11 cellular contexts compared by ENCODE assay signal in the genomic region with DNA sequence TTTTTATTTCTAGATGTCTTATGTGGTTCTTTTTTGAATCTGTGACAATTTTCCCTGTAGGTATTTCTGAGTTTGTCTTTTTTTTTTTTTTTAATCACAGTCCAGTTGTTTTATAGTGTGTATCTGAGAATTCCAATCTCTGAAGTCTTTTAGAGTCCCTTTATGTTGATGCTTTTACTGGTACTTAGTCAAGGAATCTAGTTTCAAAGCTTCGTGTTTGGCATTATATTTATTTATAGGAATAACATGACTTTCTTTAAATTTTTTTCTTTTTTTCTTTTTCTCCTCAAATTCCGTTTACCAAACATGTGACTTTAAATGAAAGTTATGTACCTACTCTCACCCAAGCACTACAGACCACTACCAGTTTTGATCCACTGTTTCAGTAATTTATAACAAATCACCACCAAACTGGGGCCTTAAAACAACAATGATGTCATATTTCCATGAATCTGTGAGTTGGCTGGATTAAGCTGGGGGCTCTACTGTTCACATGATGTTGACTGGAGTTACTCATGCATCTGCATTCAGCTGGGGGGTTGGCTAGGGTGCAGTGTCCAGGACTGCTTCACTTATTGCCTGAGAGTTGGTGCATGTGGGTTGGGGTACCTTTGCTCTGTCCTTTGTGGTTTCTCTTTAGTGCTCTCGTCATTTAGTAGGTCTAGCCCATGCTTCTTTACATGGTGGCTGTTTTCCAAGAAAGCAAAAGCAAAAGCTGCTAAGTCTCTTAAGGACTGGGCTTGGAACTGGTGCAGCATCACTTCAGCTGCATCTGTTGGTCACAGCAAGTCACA. TPM values are rescaled to one million over a fixed set of nuclear protein-coding genes. Genes with fewer than 3 reads are reported as not detected.
DNase-seq lines count a peak whose midpoint lies in the region; ATAC-seq and TF ChIP-seq lines count a peak whose summit lies in the region.
"Had no signal": no experiment of that assay in that cellular context is flagged by ENCODE, and none has a peak within 500 bp of the region (broad histone marks: within the 10 kb centered on the region; RNA-seq: fewer than 3 reads in every experiment).

No MANE protein-coding gene starts in this region.

- intact Hi-C loops in activated CD4-positive, alpha-beta T cell treated with anti-CD3 and anti-CD28 coated beads for 36 hours (cut with DNase I, micrococcal nuclease), result no loop called here
- intact Hi-C loops in OCI-LY7 (cut with micrococcal nuclease; ENCODE audit: unreplicated experiment), result no loop called here

- peak overlapping the region; percentile 77 for H3K4me2 ChIP-seq in smooth muscle cell
- H3K4me2 ChIP-seq in OCI-LY7 (ENCODE audit: low read length), result no peak overlapping the region

- peaks cover 21% of the 10 kb centered on the region for H3K36me3 Mint-ChIP-seq in activated CD4-positive, alpha-beta T cell treated with anti-CD3 and anti-CD28 coated beads for 36 hours (ENCODE audit: low read depth)

- H2AFZ ChIP-seq in smooth muscle cell (ENCODE audit: low read depth) (no peak overlapping the region), OCI-LY7 (ENCODE audit: low read length) (no peak overlapping the region)

- CTCF ChIA-PET in activated CD4-positive, alpha-beta T cell treated with anti-CD3 and anti-CD28 coated beads for 36 hours (lab: Charles Lee), result no interaction called here
- CTCF ChIA-PET in OCI-LY7 (lab: Charles Lee; ENCODE audit: unreplicated experiment), result no interaction called here

- no peaks in the 10 kb centered on the region for H3K27me3 Mint-ChIP-seq in activated CD4-positive, alpha-beta T cell treated with anti-CD3 and anti-CD28 coated beads for 36 hours

- POLR2A ChIA-PET in activated CD4-positive, alpha-beta T cell treated with anti-CD3 and anti-CD28 coated beads for 36 hours (lab: Charles Lee), result no interaction called here
- POLR2A ChIA-PET in OCI-LY7 (lab: Charles Lee), result interaction anchor here (0.5 to 1.0 kb wide), 5 partner anchors 14 to 1111 kb away, joined by 3 to 6 read pairs (median 3); no protein-coding TSS in a partner anchor

- H3K4me3 Mint-ChIP-seq in activated CD4-positive, alpha-beta T cell treated with anti-CD3 and anti-CD28 coated beads for 36 hours, result no peak overlapping the region
- H3K4me3 Mint-ChIP-seq: T-helper 1 cell treated with Interleukin-12 subunit alpha and Interleukin-12 subunit beta and Interleukin-4 antibody, amounts not matched to agents 30 μg/mL and 1 μg/mL, for 36 hours had no signal

- H3K27ac Mint-ChIP-seq in activated CD4-positive, alpha-beta T cell treated with anti-CD3 and anti-CD28 coated beads for 36 hours, result no peak overlapping the region
- H3K27ac Mint-ChIP-seq: T-helper 1 cell treated with Interleukin-12 subunit alpha and Interleukin-12 subunit beta and Interleukin-4 antibody, amounts not matched to agents 30 μg/mL and 1 μg/mL, for 36 hours had no signal

- H3F3A ChIP-seq in smooth muscle cell (ENCODE audit: low read depth), result no peaks in the 10 kb centered on the region

- peaks cover 12% of the 10 kb centered on the region for H3K36me3 ChIP-seq in SK-N-MC (ENCODE audit: insufficient read depth, low read length)
- no peaks in the 10 kb centered on the region for H3K36me3 ChIP-seq in smooth muscle cell (ENCODE audit: low read depth)
- peaks cover 19% of the 10 kb centered on the region for H3K36me3 ChIP-seq in OCI-LY7 (ENCODE audit: insufficient read depth, low read length)
- H3K36me3 ChIP-seq in effector memory CD4-positive, alpha-beta T cell (ENCODE audit: control insufficient read depth, insufficient read depth, low read length), result peaks cover 9% of the 10 kb centered on the region
- H3K36me3 ChIP-seq: vagina had no signal

- peak; percentile 67 for ATAC-seq in activated CD4-positive, alpha-beta T cell treated with anti-CD3 and anti-CD28 coated beads for 36 hours

- WGBS in smooth muscle cell (ENCODE audit: low lambda C conversion rate), result 54% methylated on average over 3 of the region's 3 CpGs

- H3K27ac ChIP-seq in SK-N-MC (peak overlapping the region; percentile 53; the same call in 1 of the 2 replicates), smooth muscle cell (ENCODE audit: low read depth) (peak overlapping the region; percentile 93), OCI-LY7 (ENCODE audit: low read depth, low read length, poor library complexity, severe bottlenecking) (no peak overlapping the region)
- H3K27ac ChIP-seq in effector memory CD4-positive, alpha-beta T cell (ENCODE audit: insufficient read depth, low read length, poor library complexity, severe bottlenecking), result no peak overlapping the region
- H3K27ac ChIP-seq: esophagus squamous epithelium, vagina had no signal

- no TSS peak for BruUV-seq in OCI-LY7 (replicated peaks; lab: Mats Ljungman, UMichigan)

- H3K4me3 ChIP-seq in SK-N-MC (no peak overlapping the region), fibroblast of pulmonary artery (replicated peaks; ENCODE audit: low read depth, low read length) (no peak overlapping the region), smooth muscle cell (no peak overlapping the region), OCI-LY7 (ENCODE audit: low read depth, low read length, poor library complexity, severe bottlenecking) (no peak overlapping the region)
- no peak overlapping the region for H3K4me3 ChIP-seq in effector memory CD4-positive, alpha-beta T cell (ENCODE audit: insufficient read depth, low read depth, low read length, poor library complexity, severe bottlenecking)
- H3K4me3 ChIP-seq: esophagus squamous epithelium, vagina had no signal

- H3K27me3 ChIP-seq in smooth muscle cell (ENCODE audit: low read depth), result no peaks in the 10 kb centered on the region
- no peaks in the 10 kb centered on the region for H3K27me3 ChIP-seq in effector memory CD4-positive, alpha-beta T cell (replicated peaks; ENCODE audit: control insufficient read depth, insufficient read depth, low read length, poor library complexity, severe bottlenecking)
- H3K27me3 ChIP-seq: esophagus squamous epithelium, vagina had no signal

- H3K9ac ChIP-seq in SK-N-MC (ENCODE audit: insufficient read length) (no peak overlapping the region), smooth muscle cell (ENCODE audit: low read depth) (peak overlapping the region; percentile 66)

- peaks cover 27% of the 10 kb centered on the region for H3K4me1 Mint-ChIP-seq in activated CD4-positive, alpha-beta T cell treated with anti-CD3 and anti-CD28 coated beads for 36 hours

- H3K9me3 ChIP-seq in SK-N-MC (ENCODE audit: low read depth, low read length) (no peaks in the 10 kb centered on the region), smooth muscle cell (replicated peaks; ENCODE audit: low read depth) (no peaks in the 10 kb centered on the region), OCI-LY7 (ENCODE audit: low read length) (no peaks in the 10 kb centered on the region)
- no peaks in the 10 kb centered on the region for H3K9me3 ChIP-seq in effector memory CD4-positive, alpha-beta T cell (ENCODE audit: control insufficient read depth, low read length)
- H3K9me3 ChIP-seq: esophagus squamous epithelium, vagina had no signal

- peak; percentile 22 for DNase-seq in activated CD4-positive, alpha-beta T cell treated with anti-CD3 and anti-CD28 coated beads for 36 hours
- DNase-seq in activated CD4-positive, alpha-beta T cell treated with anti-CD3 and anti-CD28 coated beads for 1 hour, result no peak
- no peak for DNase-seq in SK-N-MC (ENCODE audit: low read depth, low spot score)
- DNase-seq in fibroblast of pulmonary artery (ENCODE audit: low read depth), result peak; percentile 35
- DNase-seq in smooth muscle cell (lab: John Stamatoyannopoulos, UW; ENCODE audit: unreplicated experiment), result no peak
- no peak for DNase-seq in GM19238 (ENCODE audit: insufficient read length, low spot score)
- no peak for DNase-seq in OCI-LY7 (ENCODE audit: low spot score)
- no peak for DNase-seq in effector memory CD4-positive, alpha-beta T cell
- DNase-seq: esophagus squamous epithelium had no signal

- TF ChIP-seq CTCF in fibroblast of pulmonary artery (IDR thresholded peaks at IDR 0.05; ENCODE audit: low read length, missing control alignments) (no peak), smooth muscle cell (IDR thresholded peaks at IDR 0.05; ENCODE audit: borderline replicate concordance, insufficient read depth, poor library complexity, severe bottlenecking) (no peak), OCI-LY7 (conservative IDR thresholded peaks at IDR 0.05; ENCODE audit: low read length) (no peak)

- H3K79me2 ChIP-seq in smooth muscle cell (ENCODE audit: low read depth), result peaks cover 10% of the 10 kb centered on the region
- H3K79me2 ChIP-seq in OCI-LY7 (ENCODE audit: insufficient read depth, low read depth, low read length), result no peaks in the 10 kb centered on the region

- no peaks in the 10 kb centered on the region for H3K9me2 ChIP-seq in OCI-LY7 (ENCODE audit: insufficient read depth, low read length)

- H3K9me3 Mint-ChIP-seq in activated CD4-positive, alpha-beta T cell treated with anti-CD3 and anti-CD28 coated beads for 36 hours (ENCODE audit: low read depth), result no peaks in the 10 kb centered on the region
- H3K9me3 Mint-ChIP-seq: T-helper 1 cell treated with Interleukin-12 subunit alpha and Interleukin-12 subunit beta and Interleukin-4 antibody, amounts not matched to agents 30 μg/mL and 1 μg/mL, for 36 hours had no signal

- H4K20me1 ChIP-seq in smooth muscle cell (ENCODE audit: low read depth) (no peaks in the 10 kb centered on the region), OCI-LY7 (ENCODE audit: insufficient read depth, low read length) (no peaks in the 10 kb centered on the region)

- peaks cover 5% of the 10 kb centered on the region for H3K4me1 ChIP-seq in smooth muscle cell (ENCODE audit: low read depth)
- H3K4me1 ChIP-seq in OCI-LY7 (ENCODE audit: insufficient read depth, low read length, poor library complexity, severe bottlenecking), result no peaks in the 10 kb centered on the region
- H3K4me1 ChIP-seq in effector memory CD4-positive, alpha-beta T cell (ENCODE audit: control insufficient read depth, insufficient read depth, low read length, poor library complexity, severe bottlenecking), result no peaks in the 10 kb centered on the region

RNA-seq across cellular contexts. Expression of a gene that starts 22.3 kb away (rescaled TPM):
- total RNA-seq in activated CD4-positive, alpha-beta T cell treated with anti-CD3 and anti-CD28 coated beads for 36 hours, result not detected
- total RNA-seq in smooth muscle cell (not detected in 2 replicates), OCI-LY7 (2022) (not detected in 2 replicates)
- 0.46 TPM in 1 of 2 replicates, not detected in the other for polyA plus RNA-seq in smooth muscle cell
- not detected in 2 replicates for total RNA-seq in OCI-LY7 (2014; rRNA removed; shearing (Covaris generic))
- total RNA-seq: esophagus squamous epithelium, vagina had no signal

RNA-seq across cellular contexts. Expression of a gene that starts 58.2 kb away (rescaled TPM):
- 10 to 100 TPM; 19.9 to 25.6 TPM for total RNA-seq in activated CD4-positive, alpha-beta T cell treated with anti-CD3 and anti-CD28 coated beads for 36 hours
- total RNA-seq in smooth muscle cell (25.3 and 28.1 TPM in 2 replicates), OCI-LY7 (2022) (22.5 and 25.1 TPM in 2 replicates)
- polyA plus RNA-seq in smooth muscle cell, result 11.2 and 14.6 TPM in 2 replicates
- total RNA-seq in OCI-LY7 (2014; rRNA removed; shearing (Covaris generic)), result 20.1 and 28.0 TPM in 2 replicates

Comparison
In these comparisons a context has a peak if more than half of its experiments do, and no peak if none do; other contexts are left out.
1. DNase-seq: peak in activated CD4-positive, alpha-beta T cell treated with anti-CD3 and anti-CD28 coated beads for 36 hours (single experiment) and fibroblast of pulmonary artery (single experiment); none in activated CD4-positive, alpha-beta T cell treated with anti-CD3 and anti-CD28 coated beads for 1 hour (single experiment), SK-N-MC (single experiment), smooth muscle cell (single experiment), GM19238 (single experiment), OCI-LY7 (single experiment) and effector memory CD4-positive, alpha-beta T cell (0 of 3).
2. H3K27ac ChIP-seq: peak in SK-N-MC (single experiment) and smooth muscle cell (single experiment); none in OCI-LY7 (single experiment) and effector memory CD4-positive, alpha-beta T cell (single experiment).